1 cellular context compared by ENCODE assay signal in the genomic region with DNA sequence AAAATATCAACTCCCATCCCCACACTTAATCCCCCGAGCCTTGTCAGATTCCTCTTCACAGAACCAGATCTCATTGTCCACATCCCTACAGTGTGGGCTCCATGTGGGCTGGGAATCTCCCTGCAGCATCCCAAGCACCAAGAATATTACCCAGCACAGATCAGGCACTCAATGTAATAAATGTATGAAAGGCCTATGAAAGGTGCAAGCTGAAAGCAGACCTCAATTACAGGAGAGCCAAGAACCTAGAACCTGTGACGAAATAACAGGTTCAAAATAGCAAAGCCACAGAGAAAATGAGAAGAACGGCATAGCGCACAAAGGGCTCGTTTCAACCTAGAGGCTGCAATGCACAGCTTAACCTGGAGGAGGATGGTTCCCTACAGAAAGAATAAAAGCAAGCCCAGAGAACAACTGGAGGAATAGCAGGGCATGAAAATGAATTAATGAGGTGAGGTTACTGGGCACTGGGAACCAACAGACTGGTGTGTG.
TF ChIP-seq lines count a peak whose summit lies in the region.

No MANE protein-coding gene starts in this region.

TF ChIP-seq in GM23338, 12 proteins besides CTCF, POLR2A, EP300 and RAD21 (continued from another document):
- TF ChIP-seq ZNF462 (CRISPR knock-in tag; IDR thresholded peaks at IDR 0.05) (no peak), CREB1 (CRISPR knock-in tag; IDR thresholded peaks at IDR 0.05; ENCODE audit: low read depth) (no peak), EZH2phosphoT487 (IDR thresholded peaks at IDR 0.05; ENCODE audit: unreplicated experiment) (no peak), ZNF114 (CRISPR knock-in tag; IDR thresholded peaks at IDR 0.05) (no peak), POLR2AphosphoS5 (IDR thresholded peaks at IDR 0.05; ENCODE audit: low read depth) (no peak)
